In the genomic region with DNA sequence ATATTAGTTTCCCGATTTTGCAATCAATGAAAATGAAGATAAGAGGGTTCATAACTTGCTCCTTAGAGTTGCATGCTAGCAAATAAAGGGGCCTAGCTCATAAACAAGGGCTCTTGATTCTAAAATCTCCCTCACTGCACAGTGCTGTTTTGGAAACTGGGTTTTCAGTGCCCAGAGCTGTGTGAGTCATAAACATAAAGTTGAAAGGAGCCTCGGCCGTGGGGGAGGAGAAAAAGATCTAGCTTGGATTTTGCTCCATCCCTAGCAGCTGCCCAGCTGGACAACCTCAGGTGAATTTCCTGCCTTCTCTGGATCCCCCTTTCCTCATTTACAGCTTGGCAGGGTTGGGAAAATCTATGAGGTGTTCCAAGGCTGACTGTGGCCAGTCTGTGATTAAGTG, we compare ENCODE assay signal across 25 cellular contexts. TPM values are rescaled to one million over a fixed set of nuclear protein-coding genes. Genes with fewer than 3 reads are reported as not detected.
DNase-seq lines count a peak whose midpoint lies in the region; ATAC-seq, FAIRE-seq and TF ChIP-seq lines count a peak whose summit lies in the region.
"Had no signal": no experiment of that assay in that cellular context is flagged by ENCODE, and none has a peak within 500 bp of the region (broad histone marks: within the 10 kb centered on the region; RNA-seq: fewer than 3 reads in every experiment).

No MANE protein-coding gene starts in this region.

- no peaks in the 10 kb centered on the region for H3K36me3 Mint-ChIP-seq in MCF 10A (ENCODE audit: insufficient read depth, unreplicated experiment)
- peaks cover 13% of the 10 kb centered on the region for H3K36me3 Mint-ChIP-seq in glutamatergic neuron (ENCODE audit: unreplicated experiment)
- no peaks in the 10 kb centered on the region for H3K36me3 Mint-ChIP-seq in activated naive CD4-positive, alpha-beta T cell treated with anti-CD3 and anti-CD28 coated beads, Interleukin-2, amount 10 ng/mL, durations not matched to agents 7 days and 5 days
- H3K36me3 Mint-ChIP-seq: CD4-positive, CD25-positive, alpha-beta regulatory T cell; IgD-negative memory B cell had no signal

- H3K4me3 ChIP-seq in breast epithelium = no peak overlapping the region
- H3K4me3 ChIP-seq in fibroblast of the aortic adventitia (ENCODE audit: low read depth, low read length) = no peak overlapping the region
- H3K4me3 ChIP-seq: Peyer's patch, SK-N-MC had no signal

- ATAC-seq in GM21576 (IDR thresholded peaks at IDR 0.05; ENCODE audit: unreplicated experiment) = no peak

- intact Hi-C loops in MCF 10A (cut with micrococcal nuclease) = no loop called here
- intact Hi-C loops in breast epithelium (cut with DNase I; ENCODE audit: low total_unique reads) = no loop called here

- H3K27me3 Mint-ChIP-seq in MCF 10A (ENCODE audit: insufficient read depth, unreplicated experiment) (no peaks in the 10 kb centered on the region), glutamatergic neuron (ENCODE audit: unreplicated experiment) (peaks cover 6% of the 10 kb centered on the region)
- no peaks in the 10 kb centered on the region for H3K27me3 Mint-ChIP-seq in activated naive CD4-positive, alpha-beta T cell treated with anti-CD3 and anti-CD28 coated beads, Interleukin-2, amount 10 ng/mL, durations not matched to agents 7 days and 5 days
- H3K27me3 Mint-ChIP-seq: CD4-positive, CD25-positive, alpha-beta regulatory T cell had no signal

- H3K27me3 ChIP-seq in breast epithelium = no peaks in the 10 kb centered on the region
- H3K27me3 ChIP-seq: BE2C, Peyer's patch had no signal

- no peak for TF ChIP-seq CTCF in MCF 10A (IDR thresholded peaks at IDR 0.05; ENCODE audit: unreplicated experiment)
- no peak for TF ChIP-seq CTCF in breast epithelium (IDR thresholded peaks at IDR 0.05)
- TF ChIP-seq CTCF in fibroblast of the aortic adventitia (IDR thresholded peaks at IDR 0.05; ENCODE audit: insufficient read depth, low read length) = no peak
- no peak for TF ChIP-seq CTCF in glutamatergic neuron (IDR thresholded peaks at IDR 0.05; ENCODE audit: partially characterized antibody, unreplicated experiment)

- POLR2A ChIA-PET in MCF 10A (lab: Yijun Ruan, JAX) = interaction anchor here (0.6 kb wide), 1 partner anchor 10 kb away, joined by 3 read pairs; no protein-coding TSS in a partner anchor

- H3K4me3 Mint-ChIP-seq in MCF 10A (ENCODE audit: unreplicated experiment) = no peak overlapping the region
- H3K4me3 Mint-ChIP-seq in glutamatergic neuron (ENCODE audit: unreplicated experiment) = no peak overlapping the region
- no peak overlapping the region for H3K4me3 Mint-ChIP-seq in activated naive CD4-positive, alpha-beta T cell treated with anti-CD3 and anti-CD28 coated beads, Interleukin-2, amount 10 ng/mL, durations not matched to agents 7 days and 5 days
- H3K4me3 Mint-ChIP-seq: CD4-positive, CD25-positive, alpha-beta regulatory T cell; IgD-negative memory B cell had no signal

- BruUV-seq in MCF 10A (replicated peaks; lab: Mats Ljungman, UMichigan) = no TSS peak

- no peaks in the 10 kb centered on the region for H3K36me3 ChIP-seq in breast epithelium
- H3K36me3 ChIP-seq: BE2C, Peyer's patch had no signal

- DNase-seq in MCF 10A (ENCODE audit: unreplicated experiment) (peak; percentile 50), breast epithelium (ENCODE audit: low spot score in 2 of 2) (no peak), RPMI7951 (ENCODE audit: low read depth) (peak; percentile 81), fibroblast of the aortic adventitia (ENCODE audit: low read depth) (peak; percentile 25), urothelium cell line (ENCODE audit: low spot score) (peak; percentile 15), glutamatergic neuron (no peak)
- no peak for DNase-seq in activated naive CD4-positive, alpha-beta T cell treated with anti-CD3 and anti-CD28 coated beads, Interleukin-2, amount 10 ng/mL, durations not matched to agents 7 days and 5 days
- DNase-seq: BE2C; Caco-2; CD4-positive, CD25-positive, alpha-beta regulatory T cell; Karpas-422; NCI-H1092 treated with DMSO at 0.1 percent for 48 hours; NCI-H146; NCI-H2029 treated with DMSO at 0.1 percent for 48 hours; NCI-H2171 treated with DMSO at 0.1 percent for 48 hours; Peyer's patch; Right ventricle myocardium superior had no signal

- H3K9me3 ChIP-seq in breast epithelium = no peaks in the 10 kb centered on the region
- H3K9me3 ChIP-seq: BE2C, Caco-2, Peyer's patch had no signal

- no peak for FAIRE-seq in urothelium cell line (lab: Jason Lieb, UNC)
- FAIRE-seq: GM12892, GM18507, H1 had no signal

- CTCF ChIA-PET in MCF 10A (lab: Yijun Ruan, JAX) = interaction anchor here (0.6 to 1.1 kb wide), 2 partner anchors 15 to 80 kb away, joined by 3 read pairs; no protein-coding TSS in a partner anchor
- CTCF ChIA-PET in activated naive CD4-positive, alpha-beta T cell treated with anti-CD3 and anti-CD28 coated beads, Interleukin-2, amount 10 ng/mL, durations not matched to agents 7 days and 5 days (lab: Charles Lee) = no interaction called here

- H3K9me3 Mint-ChIP-seq in MCF 10A (ENCODE audit: unreplicated experiment) = no peaks in the 10 kb centered on the region
- H3K9me3 Mint-ChIP-seq in glutamatergic neuron (ENCODE audit: unreplicated experiment) = peaks cover 1% of the 10 kb centered on the region
- H3K9me3 Mint-ChIP-seq in activated naive CD4-positive, alpha-beta T cell treated with anti-CD3 and anti-CD28 coated beads, Interleukin-2, amount 10 ng/mL, durations not matched to agents 7 days and 5 days = peaks cover 2% of the 10 kb centered on the region

- H3K27ac ChIP-seq in breast epithelium = no peak overlapping the region
- H3K27ac ChIP-seq: 22Rv1, Peyer's patch, SK-N-MC had no signal

- no peak for TF ChIP-seq POLR2A in breast epithelium (IDR thresholded peaks at IDR 0.05)

- no peak overlapping the region for H3K27ac Mint-ChIP-seq in MCF 10A (ENCODE audit: low read depth, unreplicated experiment)
- no peak overlapping the region for H3K27ac Mint-ChIP-seq in glutamatergic neuron (ENCODE audit: unreplicated experiment)
- H3K27ac Mint-ChIP-seq in activated naive CD4-positive, alpha-beta T cell treated with anti-CD3 and anti-CD28 coated beads, Interleukin-2, amount 10 ng/mL, durations not matched to agents 7 days and 5 days = no peak overlapping the region
- H3K27ac Mint-ChIP-seq: CD4-positive, CD25-positive, alpha-beta regulatory T cell; IgD-negative memory B cell had no signal

- no peaks in the 10 kb centered on the region for H3K4me1 ChIP-seq in breast epithelium
- H3K4me1 ChIP-seq: BE2C had no signal

- H3K4me1 Mint-ChIP-seq in MCF 10A (ENCODE audit: insufficient read depth, unreplicated experiment) = peaks cover 25% of the 10 kb centered on the region
- H3K4me1 Mint-ChIP-seq in glutamatergic neuron (ENCODE audit: low read depth, unreplicated experiment) = no peaks in the 10 kb centered on the region
- no peaks in the 10 kb centered on the region for H3K4me1 Mint-ChIP-seq in activated naive CD4-positive, alpha-beta T cell treated with anti-CD3 and anti-CD28 coated beads, Interleukin-2, amount 10 ng/mL, durations not matched to agents 7 days and 5 days
- H3K4me1 Mint-ChIP-seq: CD4-positive, CD25-positive, alpha-beta regulatory T cell; IgD-negative memory B cell had no signal

RNA-seq across cellular contexts. Expression of gene LYPD1, which starts 42.5 kb away (rescaled TPM):
- total RNA-seq in MCF 10A (2022) = not detected in 2 replicates
- total RNA-seq in breast epithelium = 1 to 10 TPM in 1 of 3 donors, under 1 TPM in 1, not detected in 1; 0.48 to 1.9 TPM
- total RNA-seq in RPMI7951 (2014; rRNA removed; shearing (Covaris generic)) = 20.3 and 23.7 TPM in 2 replicates
- 0.74 and 25.2 TPM in 2 replicates for total RNA-seq in fibroblast of the aortic adventitia (ENCODE audit: low replicate concordance)
- total RNA-seq in glutamatergic neuron (ENCODE audit: unreplicated experiment) = 1.1 TPM
- total RNA-seq: CD4-positive, CD25-positive, alpha-beta regulatory T cell; HT-29; Right ventricle myocardium superior had no signal

Comparison
In these comparisons a context has a peak if more than half of its experiments do, and no peak if none do; other contexts are left out.
1. DNase-seq: peak in MCF 10A (single experiment), RPMI7951 (single experiment), fibroblast of the aortic adventitia (single experiment) and urothelium cell line (single experiment); none in breast epithelium (0 of 2), glutamatergic neuron (single experiment) and activated naive CD4-positive, alpha-beta T cell treated with anti-CD3 and anti-CD28 coated beads, Interleukin-2, amount 10 ng/mL, durations not matched to agents 7 days and 5 days (single experiment).